Comparison of ENCODE assay signal across 8 cellular contexts in genomic region chrX:135429429-135429828, GRCh38.
"Had no signal": no experiment of that assay in that cellular context is flagged by ENCODE, and none has a peak within 500 bp of the region (broad histone marks: within the 10 kb centered on the region; RNA-seq: fewer than 3 reads in every experiment).

No MANE protein-coding gene starts in this region.

- H2AFZ ChIP-seq: GM23338 had no signal

- FAIRE-seq: H1, H54, HTR-8/SVneo, K562 had no signal

- H3K4me3 Mint-ChIP-seq: GM23338, H9 had no signal

- H3K27ac Mint-ChIP-seq: GM23338, H9 had no signal

- H3K9me3 Mint-ChIP-seq: GM23338 had no signal

- H3K4me3 ChIP-seq: GM23338, K562 had no signal

- H3K4me2 ChIP-seq: GM23338 had no signal

- ATAC-seq: GM23338, K562 had no signal

- DNase-seq: H9, HCEC 1CT, IMR-90 had no signal
